Comparison of ENCODE assay signal across 18 cellular contexts in genomic region chr1:115796897-115797296, GRCh38.
DNase-seq lines count a peak whose midpoint lies in the region; ATAC-seq lines count a peak whose summit lies in the region.
"Had no signal": no experiment of that assay in that cellular context is flagged by ENCODE, and none has a peak within 500 bp of the region (broad histone marks: within the 10 kb centered on the region; RNA-seq: fewer than 3 reads in every experiment).

No MANE protein-coding gene starts in this region.

- in situ Hi-C loops in HAP-1 (cut with MboI; ENCODE audit: low sequenced_read_pairs) = no loop called here

- no peak for ATAC-seq in GM21390 (IDR thresholded peaks at IDR 0.05; ENCODE audit: unreplicated experiment)
- ATAC-seq in HG03039 (IDR thresholded peaks at IDR 0.05; ENCODE audit: unreplicated experiment) = no peak

- H3K4me3 ChIP-seq in HAP-1 = no peak overlapping the region
- H3K4me3 ChIP-seq: PC-9 had no signal

- H3K36me3 ChIP-seq in HAP-1 (replicated peaks) = no peaks in the 10 kb centered on the region
- H3K36me3 ChIP-seq: BE2C had no signal

- no peaks in the 10 kb centered on the region for H3K9me3 ChIP-seq in HAP-1
- H3K9me3 ChIP-seq: BE2C, Caco-2 had no signal

- DNase-seq in DMS 273 (lab: John Stamatoyannopoulos, UW; ENCODE audit: unreplicated experiment) (peak; percentile 82), HAP-1 (ENCODE audit: low spot score in 2 of 2) (peak; percentile 69 to 94), NCI-H524 treated with DMSO at 0.1 percent for 48 hours (lab: John Stamatoyannopoulos, UW) (peak; percentile 74), iPS DF 19.7 (ENCODE audit: low read depth, low spot score) (peak; percentile 42), NCI-H82 (lab: John Stamatoyannopoulos, UW) (no peak)
- DNase-seq in effector CD4-positive, alpha-beta T cell = no peak
- DNase-seq: BE2C; Caco-2; CD4-positive, alpha-beta T cell; DMS53; EL; Karpas-422; NCI-H1417 treated with DMSO at 0.1 percent for 48 hours; NCI-H2029 treated with DMSO at 0.1 percent for 48 hours; SIG-M5 had no signal

- H3K27me3 ChIP-seq in HAP-1 (ENCODE audit: low read depth) = no peaks in the 10 kb centered on the region

- H3K4me1 ChIP-seq in HAP-1 = peaks cover 16% of the 10 kb centered on the region
- H3K4me1 ChIP-seq: BE2C, Caco-2 had no signal

Comparison
In these comparisons a context has a peak if more than half of its experiments do, and no peak if none do; other contexts are left out.
1. DNase-seq: peak in DMS 273 (single experiment), HAP-1 (2 of 2), NCI-H524 treated with DMSO at 0.1 percent for 48 hours (single experiment) and iPS DF 19.7 (single experiment); none in effector CD4-positive, alpha-beta T cell (single experiment) and NCI-H82 (single experiment).